ENCODE assay signal across 32 cellular contexts in genomic region chr4:80390178-80390577, GRCh38. TPM values are rescaled to one million over a fixed set of nuclear protein-coding genes. Genes with fewer than 3 reads are reported as not detected.
"Had no signal": no experiment of that assay in that cellular context is flagged by ENCODE, and none has a peak within 500 bp of the region (broad histone marks: within the 10 kb centered on the region; RNA-seq: fewer than 3 reads in every experiment).

No MANE protein-coding gene starts in this region.

- H3K4me3 ChIP-seq: stomach, suprapubic skin, testis, thoracic aorta, thyroid gland, tibial artery, tibial nerve, transverse colon, upper lobe of left lung, upper lobe of right lung, uterus, vagina had no signal

- H3K27me3 Mint-ChIP-seq: stimulated activated memory B cell treated with anti-CD40 and anti-IgM and Interleukin-4, amounts not matched to agents 10 μg/mL and 1 μg/mL and 100 μg/mL, for 72 hours; stimulated activated naive B cell treated with anti-CD40 and anti-IgM and Interleukin-4, amounts not matched to agents 10 μg/mL and 1 μg/mL and 100 μg/mL, for 72 hours; stimulated activated naive CD8-positive, alpha-beta T cell treated with anti-CD3 and anti-CD28 coated beads, Interleukin-15, amount 100 ng/mL, for 72 hours; stimulated activated naive CD8-positive, alpha-beta T cell treated with anti-CD3 and anti-CD28 coated beads, Interleukin-15, Interleukin-2, amounts not matched to agents 100 ng/mL and 50 ng/mL, for 24 hours; type B pancreatic cell had no signal

- H3K9me3 ChIP-seq: suprapubic skin, testis, thoracic aorta, thyroid gland, tibial artery, transverse colon, upper lobe of left lung, upper lobe of right lung, uterus, vagina had no signal

- H3K4me3 Mint-ChIP-seq: stimulated activated effector memory CD8-positive, alpha-beta T cell treated with anti-CD3 and anti-CD28 coated beads, Interleukin-12 subunit alpha, Interleukin-12 subunit beta, amount 100 ng/mL, for 72 hours; stimulated activated memory B cell treated with anti-CD40 and anti-IgM and Interleukin-4, amounts not matched to agents 10 μg/mL and 1 μg/mL and 100 μg/mL, for 72 hours; stimulated activated naive B cell treated with anti-CD40 and anti-IgM and Interleukin-4, amounts not matched to agents 10 μg/mL and 1 μg/mL and 100 μg/mL, for 72 hours; stimulated activated naive CD8-positive, alpha-beta T cell treated with anti-CD3 and anti-CD28 coated beads, Interleukin-15, amount 100 ng/mL, for 72 hours; stimulated activated naive CD8-positive, alpha-beta T cell treated with anti-CD3 and anti-CD28 coated beads, Interleukin-15, Interleukin-2, amounts not matched to agents 100 ng/mL and 50 ng/mL, for 24 hours; type B pancreatic cell had no signal

- H3K27ac Mint-ChIP-seq: stimulated activated effector memory CD8-positive, alpha-beta T cell treated with anti-CD3 and anti-CD28 coated beads, Interleukin-12 subunit alpha, Interleukin-12 subunit beta, amount 100 ng/mL, for 72 hours; stimulated activated memory B cell treated with anti-CD40 and anti-IgM and Interleukin-4, amounts not matched to agents 10 μg/mL and 1 μg/mL and 100 μg/mL, for 72 hours; stimulated activated naive B cell treated with anti-CD40 and anti-IgM and Interleukin-4, amounts not matched to agents 10 μg/mL and 1 μg/mL and 100 μg/mL, for 72 hours; stimulated activated naive CD8-positive, alpha-beta T cell treated with anti-CD3 and anti-CD28 coated beads, Interleukin-15, amount 100 ng/mL, for 72 hours; stimulated activated naive CD8-positive, alpha-beta T cell treated with anti-CD3 and anti-CD28 coated beads, Interleukin-15, Interleukin-2, amounts not matched to agents 100 ng/mL and 50 ng/mL, for 24 hours; type B pancreatic cell had no signal

- H3K27ac ChIP-seq: stomach, suprapubic skin, testis, thoracic aorta, thyroid gland, tibial artery, tibial nerve, transverse colon, upper lobe of left lung, upper lobe of right lung, uterus, vagina had no signal

- ATAC-seq: stimulated activated effector memory CD8-positive, alpha-beta T cell treated with anti-CD3 and anti-CD28 coated beads, Interleukin-12 subunit alpha, Interleukin-12 subunit beta, amount 100 ng/mL, for 72 hours; stimulated activated memory B cell treated with anti-CD40 and anti-IgM and Interleukin-4, amounts not matched to agents 10 μg/mL and 1 μg/mL and 100 μg/mL, for 72 hours; stimulated activated naive B cell treated with anti-CD40 and anti-IgM and Interleukin-4, amounts not matched to agents 10 μg/mL and 1 μg/mL and 100 μg/mL, for 72 hours; stimulated activated naive CD8-positive, alpha-beta T cell treated with anti-CD3 and anti-CD28 coated beads, Interleukin-15, amount 100 ng/mL, for 72 hours; stimulated activated naive CD8-positive, alpha-beta T cell treated with anti-CD3 and anti-CD28 coated beads, Interleukin-15, Interleukin-2, amounts not matched to agents 100 U/mL and 50 U/mL, for 24 hours; upper lobe of right lung had no signal

- H3K4me1 Mint-ChIP-seq: stimulated activated effector memory CD8-positive, alpha-beta T cell treated with anti-CD3 and anti-CD28 coated beads, Interleukin-12 subunit alpha, Interleukin-12 subunit beta, amount 100 ng/mL, for 72 hours; stimulated activated naive B cell treated with anti-CD40 and anti-IgM and Interleukin-4, amounts not matched to agents 10 μg/mL and 1 μg/mL and 100 μg/mL, for 72 hours had no signal

- H3K36me3 ChIP-seq: stomach, suprapubic skin, thoracic aorta, thyroid gland, tibial artery, tibial nerve, transverse colon, upper lobe of left lung, upper lobe of right lung, uterus, vagina had no signal

- H3K27me3 ChIP-seq: stomach, suprapubic skin, testis, thyroid gland, tibial artery, tibial nerve, transverse colon, upper lobe of left lung, upper lobe of right lung, uterus, vagina had no signal

- FAIRE-seq: urothelium cell line had no signal

- H3K36me3 Mint-ChIP-seq: stimulated activated effector memory CD8-positive, alpha-beta T cell treated with anti-CD3 and anti-CD28 coated beads, Interleukin-12 subunit alpha, Interleukin-12 subunit beta, amount 100 ng/mL, for 72 hours; stimulated activated memory B cell treated with anti-CD40 and anti-IgM and Interleukin-4, amounts not matched to agents 10 μg/mL and 1 μg/mL and 100 μg/mL, for 72 hours; stimulated activated naive B cell treated with anti-CD40 and anti-IgM and Interleukin-4, amounts not matched to agents 10 μg/mL and 1 μg/mL and 100 μg/mL, for 72 hours; type B pancreatic cell had no signal

- H3K9me3 Mint-ChIP-seq: stimulated activated effector memory CD8-positive, alpha-beta T cell treated with anti-CD3 and anti-CD28 coated beads, Interleukin-12 subunit alpha, Interleukin-12 subunit beta, amount 100 ng/mL, for 72 hours; stimulated activated memory B cell treated with anti-CD40 and anti-IgM and Interleukin-4, amounts not matched to agents 10 μg/mL and 1 μg/mL and 100 μg/mL, for 72 hours; type B pancreatic cell had no signal

- DNase-seq: stimulated activated CD4-positive, alpha-beta T cell treated with anti-CD3 and anti-CD28 coated beads, Interleukin-2, amount 100 ng/mL, for 48 hours; stimulated activated CD4-positive, alpha-beta T cell treated with anti-CD3 and anti-CD28 coated beads, Interleukin-4, amount 100 ng/mL, for 1 hour; stimulated activated CD4-positive, alpha-beta T cell treated with anti-CD3 and anti-CD28 coated beads, Interleukin-4, amount 100 ng/mL, for 24 hours; stimulated activated CD4-positive, alpha-beta T cell treated with anti-CD3 and anti-CD28 coated beads, Interleukin-4, amount 100 ng/mL, for 4 hours; stimulated activated CD8-positive, alpha-beta memory T cell treated with anti-CD3 and anti-CD28 coated beads, Interleukin-4, amount 100 ng/mL, for 48 hours; stimulated activated naive B cell treated with anti-CD40 and anti-IgM and Interleukin-4, amounts not matched to agents 10 μg/mL and 1 μg/mL and 100 μg/mL, for 72 hours; stimulated activated naive CD4-positive, alpha-beta T cell; stimulated activated naive CD4-positive, alpha-beta T cell treated with Interleukin-2 at 50 U/mL for 16 hours; stimulated activated naive CD8-positive, alpha-beta T cell treated with anti-CD3 and anti-CD28 coated beads, Interleukin-15, amount 100 ng/mL, for 72 hours; stimulated activated naive CD8-positive, alpha-beta T cell treated with anti-CD3 and anti-CD28 coated beads, Interleukin-15, Interleukin-2, amounts not matched to agents 100 U/mL and 50 U/mL, for 24 hours; stomach; substantia nigra; testis; thyroid gland; tibial artery; transverse colon; trophoblast cell; upper lobe of left lung; upper lobe of right lung; uterus had no signal

- H3K4me1 ChIP-seq: stomach, suprapubic skin, testis, thyroid gland, tibial artery, tibial nerve, transverse colon, upper lobe of left lung, upper lobe of right lung, uterus, vagina had no signal

RNA-seq across cellular contexts. Expression of gene CFAP299, which starts 54.6 kb away (rescaled TPM):
- total RNA-seq: subcutaneous adipose tissue, suprapubic skin, thoracic aorta, transverse colon, upper lobe of right lung, ureter, urinary bladder, vagina had no signal
- polyA plus RNA-seq: stomach, urinary bladder had no signal
